Comparison of ENCODE assay signal across 21 cellular contexts in the genomic region with DNA sequence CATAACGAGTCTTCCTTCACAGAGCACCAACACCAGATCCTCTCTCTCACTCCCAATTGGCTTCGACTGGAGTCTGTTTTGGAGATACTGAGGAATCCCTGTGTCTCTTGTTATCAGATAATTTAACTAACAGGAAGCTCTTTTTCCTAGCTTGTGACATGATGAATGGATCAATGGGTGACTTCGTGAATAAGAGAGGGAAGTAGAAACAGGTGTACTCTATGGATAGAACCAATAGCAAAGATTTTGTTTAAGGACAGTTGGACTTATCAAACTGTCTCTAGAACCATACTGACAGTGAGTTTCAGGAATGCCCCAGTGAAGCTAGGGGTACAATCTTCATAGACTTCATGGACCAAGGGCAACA. TPM values are rescaled to one million over a fixed set of nuclear protein-coding genes. Genes with fewer than 3 reads are reported as not detected.
DNase-seq lines count a peak whose midpoint lies in the region; ATAC-seq and TF ChIP-seq lines count a peak whose summit lies in the region.
"Had no signal": no experiment of that assay in that cellular context is flagged by ENCODE, and none has a peak within 500 bp of the region (broad histone marks: within the 10 kb centered on the region; RNA-seq: fewer than 3 reads in every experiment).

No MANE protein-coding gene starts in this region.

- no TSS peak for BruUV-seq in IMR-90 (replicated peaks; lab: Mats Ljungman, UMichigan)

- H3K36me3 ChIP-seq in IMR-90 (ENCODE audit: control insufficient read depth, insufficient read depth, low read length) (no peaks in the 10 kb centered on the region), WERI-Rb-1 (no peaks in the 10 kb centered on the region), mesodermal cell (ENCODE audit: control insufficient read depth, insufficient read depth, low read length) (no peaks in the 10 kb centered on the region), stomach (no peaks in the 10 kb centered on the region), GM23248 (ENCODE audit: low read depth) (no peaks in the 10 kb centered on the region)
- H3K36me3 ChIP-seq: thyroid gland had no signal

- H4K8ac ChIP-seq in IMR-90 (ENCODE audit: low read depth in 2 of 2, low read length in 2 of 2): no peak overlapping the region

- H4K5ac ChIP-seq in IMR-90 (ENCODE audit: low read depth, low read length): no peak overlapping the region

- no peak overlapping the region for H2AK9ac ChIP-seq in IMR-90 (replicated peaks; ENCODE audit: low read depth, low read length, poor library complexity)

- H2AFZ ChIP-seq in IMR-90 (replicated peaks; ENCODE audit: low read length, poor library complexity): no peak overlapping the region
- no peak overlapping the region for H2AFZ ChIP-seq in GM23248

- TF ChIP-seq POLR2A in IMR-90 (IDR thresholded peaks at IDR 0.05; ENCODE audit: low read depth, low read length) (no peak), stomach (IDR thresholded peaks at IDR 0.05) (no peak)

- H3K27me3 Mint-ChIP-seq in activated naive CD8-positive, alpha-beta T cell treated with anti-CD3 and anti-CD28 coated beads for 36 hours: peaks cover 4% of the 10 kb centered on the region
- H3K27me3 Mint-ChIP-seq: activated naive CD8-positive, alpha-beta T cell; central memory CD8-positive, alpha-beta T cell had no signal

- no peak overlapping the region for H2AK5ac ChIP-seq in IMR-90 (ENCODE audit: low read depth, low read length)

- H3K4me2 ChIP-seq in IMR-90 (ENCODE audit: low read depth, low read length): no peak overlapping the region
- H3K4me2 ChIP-seq in GM23248 (ENCODE audit: unreplicated experiment): no peak overlapping the region

- H2BK120ac ChIP-seq in IMR-90 (ENCODE audit: low read depth, low read length): no peak overlapping the region

- no peak for TF ChIP-seq EP300 in stomach (IDR thresholded peaks at IDR 0.05)

- H3K9me1 ChIP-seq in IMR-90 (ENCODE audit: insufficient read depth, low read length): 0 out of 2 replicates have a peak, but pooled peaks cover 3% of the 10 kb centered on the region

- no peaks in the 10 kb centered on the region for H3K9me3 Mint-ChIP-seq in activated naive CD8-positive, alpha-beta T cell treated with anti-CD3 and anti-CD28 coated beads for 36 hours
- H3K9me3 Mint-ChIP-seq in stimulated activated effector memory CD8-positive, alpha-beta T cell treated with anti-CD3 and anti-CD28 coated beads, Interleukin-12 subunit alpha, Interleukin-12 subunit beta, amount 100 ng/mL, for 72 hours: no peaks in the 10 kb centered on the region
- H3K9me3 Mint-ChIP-seq: central memory CD8-positive, alpha-beta T cell; H9 had no signal

- H3K79me2 ChIP-seq in GM23248 (ENCODE audit: insufficient read depth): no peaks in the 10 kb centered on the region

- no peak for ATAC-seq in IMR-90 (ENCODE audit: low read depth)
- no peak for ATAC-seq in stimulated activated effector memory CD8-positive, alpha-beta T cell treated with anti-CD3 and anti-CD28 coated beads, Interleukin-12 subunit alpha, Interleukin-12 subunit beta, amount 100 ng/mL, for 72 hours

- 0 out of 2 replicates have a peak overlapping the region, but pooled peaks have one; percentile 42 for H3K23ac ChIP-seq in IMR-90 (ENCODE audit: low read depth, low read length)

- no peaks in the 10 kb centered on the region for H3K79me1 ChIP-seq in IMR-90 (ENCODE audit: low read depth in 1 of 2, low read length in 2 of 2)

- no peak overlapping the region for H2BK15ac ChIP-seq in IMR-90 (ENCODE audit: low read depth, low read length)

- H3K27ac ChIP-seq in IMR-90 (ENCODE audit: insufficient read depth, low read length) (no peak overlapping the region; the same call in 1 of the 2 replicates), WERI-Rb-1 (peak overlapping the region; percentile 24; the same call in 1 of the 2 replicates), mesodermal cell (ENCODE audit: low read depth, low read length, severe bottlenecking) (peak overlapping the region; percentile 57), stomach (peak overlapping the region in 3 of 5 donors; percentile 22 to 56 (median 30)), GM23248 (no peak overlapping the region)
- H3K27ac ChIP-seq: thyroid gland had no signal

- no peaks in the 10 kb centered on the region for H3K9me2 ChIP-seq in GM23248 (ENCODE audit: insufficient read depth)

- H3K27me3 ChIP-seq in IMR-90 (ENCODE audit: control insufficient read depth, insufficient read depth, low read length) (peaks cover 12% of the 10 kb centered on the region), WERI-Rb-1 (ENCODE audit: insufficient read depth, low read depth, severe bottlenecking) (no peaks in the 10 kb centered on the region), stomach (no peaks in the 10 kb centered on the region), GM23248 (replicated peaks; ENCODE audit: insufficient read depth) (peaks cover 6% of the 10 kb centered on the region)
- H3K27me3 ChIP-seq: thyroid gland had no signal

- H3K4me1 Mint-ChIP-seq in activated naive CD8-positive, alpha-beta T cell treated with anti-CD3 and anti-CD28 coated beads for 36 hours: peaks cover 12% of the 10 kb centered on the region
- H3K4me1 Mint-ChIP-seq in stimulated activated effector memory CD8-positive, alpha-beta T cell treated with anti-CD3 and anti-CD28 coated beads, Interleukin-12 subunit alpha, Interleukin-12 subunit beta, amount 100 ng/mL, for 72 hours: peaks cover 22% of the 10 kb centered on the region

- POLR2A ChIA-PET in IMR-90 (lab: Charles Lee; ENCODE audit: unreplicated experiment): no interaction called here

- no peaks in the 10 kb centered on the region for H3F3A ChIP-seq in GM23248 (ENCODE audit: insufficient read depth)

- TF ChIP-seq CTCF in IMR-90 (conservative IDR thresholded peaks at IDR 0.05; ENCODE audit: low read depth, low read length) (no peak), WERI-Rb-1 (IDR thresholded peaks at IDR 0.05; ENCODE audit: low read depth, low read length) (no peak), stomach (IDR thresholded peaks at IDR 0.05) (no peak)

- no peak overlapping the region for H3K27ac Mint-ChIP-seq in activated naive CD8-positive, alpha-beta T cell treated with anti-CD3 and anti-CD28 coated beads for 36 hours
- no peak overlapping the region for H3K27ac Mint-ChIP-seq in stimulated activated effector memory CD8-positive, alpha-beta T cell treated with anti-CD3 and anti-CD28 coated beads, Interleukin-12 subunit alpha, Interleukin-12 subunit beta, amount 100 ng/mL, for 72 hours
- H3K27ac Mint-ChIP-seq: activated naive CD8-positive, alpha-beta T cell; H9 had no signal

- in situ Hi-C loops in IMR-90 (cut with MboI; ENCODE audit: low sequenced_read_pairs): no loop called here
- in situ Hi-C loops in GM23248 (cut with MboI): no loop called here

- intact Hi-C loops in IMR-90 (cut with micrococcal nuclease) (loop anchor here (5.0 kb wide), 1 partner anchor 118 kb away; no protein-coding TSS in a partner anchor), stomach (cut with DNase I; ENCODE audit: low total_unique reads) (no loop called here)

- CTCF ChIA-PET in IMR-90 (lab: Yijun Ruan, JAX): interaction anchor here (1.1 kb wide), 1 partner anchor 83 kb away, joined by 3 read pairs; no protein-coding TSS in a partner anchor

- H3K4me1 ChIP-seq in IMR-90 (ENCODE audit: control insufficient read depth, insufficient read depth, low read length) (peaks cover 8% of the 10 kb centered on the region; the same call in 1 of the 2 replicates), mesodermal cell (ENCODE audit: control insufficient read depth, insufficient read depth, low read length, poor library complexity, severe bottlenecking) (peaks cover 12% of the 10 kb centered on the region), stomach (peaks cover 7 to 35% (median 16%) of the 10 kb centered on the region in 4 donors), GM23248 (ENCODE audit: insufficient read depth) (peaks cover 7% of the 10 kb centered on the region)

- TF ChIP-seq RAD21 in IMR-90 (IDR thresholded peaks at IDR 0.05; ENCODE audit: low read length): no peak

- dilution Hi-C loops in IMR-90 (cut with HindIII; ENCODE audit: low sequenced_read_pairs, unreplicated experiment): no loop called here

- no peaks in the 10 kb centered on the region for H3K9me3 ChIP-seq in IMR-90 (ENCODE audit: control insufficient read depth, insufficient read depth, low read length)
- H3K9me3 ChIP-seq in WERI-Rb-1 (ENCODE audit: severe bottlenecking): no peaks in the 10 kb centered on the region
- no peaks in the 10 kb centered on the region for H3K9me3 ChIP-seq in mesodermal cell (ENCODE audit: control insufficient read depth, low read length)
- no peaks in the 10 kb centered on the region for H3K9me3 ChIP-seq in stomach
- no peaks in the 10 kb centered on the region for H3K9me3 ChIP-seq in GM23248 (ENCODE audit: low read depth)
- H3K9me3 ChIP-seq: thyroid gland had no signal

- no peak overlapping the region for H3K9ac ChIP-seq in IMR-90 (ENCODE audit: low read depth, low read length)
- no peak overlapping the region for H3K9ac ChIP-seq in GM23248

- no peak overlapping the region for H3K4me3 ChIP-seq in IMR-90 (ENCODE audit: insufficient read depth, low read depth, low read length)
- H3K4me3 ChIP-seq in WERI-Rb-1 (ENCODE audit: low read depth, low read length): no peak overlapping the region
- H3K4me3 ChIP-seq in mesodermal cell (ENCODE audit: extremely low read depth, insufficient read depth, low read length, poor library complexity, severe bottlenecking): no peak overlapping the region
- H3K4me3 ChIP-seq in stomach: no peak overlapping the region
- H3K4me3 ChIP-seq in GM23248: no peak overlapping the region
- H3K4me3 ChIP-seq: thyroid gland had no signal

- no peak overlapping the region for H3K4me3 Mint-ChIP-seq in activated naive CD8-positive, alpha-beta T cell treated with anti-CD3 and anti-CD28 coated beads for 36 hours
- no peak overlapping the region for H3K4me3 Mint-ChIP-seq in stimulated activated effector memory CD8-positive, alpha-beta T cell treated with anti-CD3 and anti-CD28 coated beads, Interleukin-12 subunit alpha, Interleukin-12 subunit beta, amount 100 ng/mL, for 72 hours
- H3K4me3 Mint-ChIP-seq: activated naive CD8-positive, alpha-beta T cell; central memory CD8-positive, alpha-beta T cell; H9 had no signal

- no peak overlapping the region for H3K18ac ChIP-seq in IMR-90 (ENCODE audit: low read depth, low read length)

- no peaks in the 10 kb centered on the region for H3K36me3 Mint-ChIP-seq in activated naive CD8-positive, alpha-beta T cell treated with anti-CD3 and anti-CD28 coated beads for 36 hours
- no peaks in the 10 kb centered on the region for H3K36me3 Mint-ChIP-seq in stimulated activated effector memory CD8-positive, alpha-beta T cell treated with anti-CD3 and anti-CD28 coated beads, Interleukin-12 subunit alpha, Interleukin-12 subunit beta, amount 100 ng/mL, for 72 hours
- H3K36me3 Mint-ChIP-seq: activated naive CD8-positive, alpha-beta T cell had no signal

- no peak overlapping the region for H3K56ac ChIP-seq in IMR-90 (ENCODE audit: extremely low read depth, insufficient read depth, low read length)

- H4K91ac ChIP-seq in IMR-90 (ENCODE audit: insufficient read depth, low read depth, low read length): no peak overlapping the region

- no peak overlapping the region for H3K4ac ChIP-seq in IMR-90 (ENCODE audit: low read depth, low read length)

- DNase-seq in IMR-90 (no peak), WERI-Rb-1 (no peak), stomach (no peak), NCI-H1436 treated with DMSO at 0.1 percent for 48 hours (lab: John Stamatoyannopoulos, UW) (no peak), GM23248 (no peak)
- no peak for DNase-seq in activated naive CD8-positive, alpha-beta T cell treated with anti-CD3 and anti-CD28 coated beads for 36 hours
- DNase-seq in stimulated activated effector memory CD8-positive, alpha-beta T cell treated with anti-CD3 and anti-CD28 coated beads, Interleukin-12 subunit alpha, Interleukin-12 subunit beta, amount 100 ng/mL, for 72 hours (ENCODE audit: low spot score in 2 of 2): no peak
- DNase-seq: activated CD4-positive, alpha-beta T cell treated with anti-CD3 and anti-CD28 coated beads for 48 hours; DMS153; H9; NCI-H1417 treated with DMSO at 0.1 percent for 48 hours; NCI-H345; SHP77 treated with DMSO at 0.1 percent for 48 hours; stimulated activated CD4-positive, alpha-beta T cell treated with anti-CD3 and anti-CD28 coated beads, Interleukin-4, amount 100 ng/mL, for 1 hour; T1000; thyroid gland had no signal

- H2BK20ac ChIP-seq in IMR-90 (ENCODE audit: low read depth, low read length): no peak overlapping the region

- H2BK5ac ChIP-seq in IMR-90 (ENCODE audit: low read depth, low read length, poor library complexity, severe bottlenecking): peak overlapping the region; percentile 25

- H3K14ac ChIP-seq in IMR-90 (replicated peaks; ENCODE audit: low read depth, low read length): no peak overlapping the region

- WGBS in IMR-90 (ENCODE audit: extremely low coverage in 2 of 2, insufficient read length in 1 of 2), 2 experiments: no CpG with 5 or more reads among the region's 3 CpGs
- WGBS in mesodermal cell (ENCODE audit: insufficient coverage in 2 of 2), 2 experiments: 78% methylated on average over 1 of the region's 3 CpGs
- WGBS in stomach, 5 donors: 66 to 83% (median 79%) methylated on average over 3 of the region's 3 CpGs
- WGBS in GM23248 (ENCODE audit: low coverage in 1 of 2, low lambda C conversion rate in 2 of 2, missing lambda C conversion rate in 2 of 2), 2 experiments: 28 to 34% methylated on average over 3 of the region's 3 CpGs

- H4K20me1 ChIP-seq in IMR-90 (ENCODE audit: insufficient read depth, low read length) (no peaks in the 10 kb centered on the region), GM23248 (ENCODE audit: insufficient read depth) (no peaks in the 10 kb centered on the region)

RNA-seq across cellular contexts. Expression of a gene that starts 29.4 kb away (rescaled TPM):
- total RNA-seq in IMR-90 (2012; rRNA removed) (not detected in 2 replicates), stomach (1 to 10 TPM in 3 of 5 donors, under 1 TPM in 2; 0.58 to 5.7 (median 3.5) TPM)
- polyA plus RNA-seq in IMR-90 (2012; rRNA removed) (not detected in 2 replicates), stomach (1 to 10 TPM in 2 of 3 donors, under 1 TPM in 1; 0.76 to 1.8 (median 1.2) TPM), GM23248 (2016; fragmentation: Nextera tagmentation; extraction: Ambion mirVana) (not detected in 2 replicates)
- not detected in 2 replicates for polyA plus RNA-seq in IMR-90 (2012; cell fraction: cytosol; rRNA removed)
- polyA plus RNA-seq in IMR-90 (2012; cell fraction: nucleus; rRNA removed; ENCODE audit: low replicate concordance): not detected in 2 replicates
- polyA plus RNA-seq in mesodermal cell (2013, experiment 1 of 2): 3.2 TPM
- polyA plus RNA-seq in mesodermal cell (2013, experiment 2 of 2): 3.4 TPM
- 10 to 100 TPM; 26.6 to 26.8 TPM for total RNA-seq in activated naive CD8-positive, alpha-beta T cell treated with anti-CD3 and anti-CD28 coated beads for 36 hours
- total RNA-seq in GM23248 (2014; rRNA removed; shearing (Covaris generic)): not detected in 2 replicates
- total RNA-seq: H9, LHCN-M2 had no signal
- polyA plus RNA-seq: neural cell had no signal

RNA-seq across cellular contexts. Expression of a gene that starts 50.5 kb away (rescaled TPM):
- total RNA-seq in IMR-90 (2012; rRNA removed) (25.6 and 28.3 TPM in 2 replicates), stomach (100 to 1,000 TPM in 1 of 5 donors, 10 to 100 TPM in 4; 25.5 to 186 (median 49.1) TPM)
- polyA plus RNA-seq in IMR-90 (2012; rRNA removed) (3.3 and 5.7 TPM in 2 replicates), stomach (10 to 100 TPM in 1 of 3 donors, 1 to 10 TPM in 2; 5.2 to 11.8 (median 8.0) TPM), GM23248 (2016; fragmentation: Nextera tagmentation; extraction: Ambion mirVana) (10.1 and 11.7 TPM in 2 replicates)
- 3.6 and 7.5 TPM in 2 replicates for polyA plus RNA-seq in IMR-90 (2012; cell fraction: cytosol; rRNA removed)
- polyA plus RNA-seq in IMR-90 (2012; cell fraction: nucleus; rRNA removed; ENCODE audit: low replicate concordance): 2.7 and 15.2 TPM in 2 replicates
- polyA plus RNA-seq in mesodermal cell (2013, experiment 1 of 2): 46.5 TPM
- 37.1 TPM for polyA plus RNA-seq in mesodermal cell (2013, experiment 2 of 2)
- 1 to 10 TPM; 6.7 to 8.0 TPM for total RNA-seq in activated naive CD8-positive, alpha-beta T cell treated with anti-CD3 and anti-CD28 coated beads for 36 hours
- 13.2 and 18.3 TPM in 2 replicates for total RNA-seq in GM23248 (2014; rRNA removed; shearing (Covaris generic))

Comparison
In these comparisons a context has a peak if more than half of its experiments do, and no peak if none do; other contexts are left out.
1. H3K27ac ChIP-seq: peak in WERI-Rb-1 (single experiment), mesodermal cell (single experiment) and stomach (3 of 5); none in IMR-90 (single experiment) and GM23248 (single experiment).
2. RNA of a gene that starts 29.4 kb away (total RNA-seq): 26.6 to 26.8 TPM in activated naive CD8-positive, alpha-beta T cell treated with anti-CD3 and anti-CD28 coated beads for 36 hours; 0.58 to 5.7 TPM in stomach, not detected in IMR-90 and not detected in GM23248; every median in the first group is over 4 times any median in the second.